ENCODE assay signal across 24 cellular contexts in genomic region chr14:38226366-38226765, GRCh38. TPM values are rescaled to one million over a fixed set of nuclear protein-coding genes. Genes with fewer than 3 reads are reported as not detected.
"Had no signal": no experiment of that assay in that cellular context is flagged by ENCODE, and none has a peak within 500 bp of the region (broad histone marks: within the 10 kb centered on the region; RNA-seq: fewer than 3 reads in every experiment).

No MANE protein-coding gene starts in this region.

- H3K36me3 ChIP-seq: breast epithelium had no signal

- ATAC-seq: activated CD4-positive, CD25-positive, alpha-beta regulatory T cell treated with anti-CD3 and anti-CD28 coated beads, Interleukin-2, amount 50 U/mL, for 24 hours; activated CD8-positive, alpha-beta T cell treated with anti-CD3 and anti-CD28 coated beads for 36 hours; PC-3 had no signal

- H3K27me3 ChIP-seq: breast epithelium had no signal

- H3K4me1 ChIP-seq: breast epithelium had no signal

- FAIRE-seq: RCC 7860 had no signal

- H3K9me3 ChIP-seq: breast epithelium had no signal

- DNase-seq: activated CD4-positive, alpha-beta T cell treated with anti-CD3 and anti-CD28 coated beads for 4 hours; activated CD8-positive, alpha-beta memory T cell treated with anti-CD3 and anti-CD28 coated beads, Interleukin-2, amount 50 U/mL, for 48 hours; activated CD8-positive, alpha-beta T cell treated with anti-CD3 and anti-CD28 coated beads for 36 hours; activated naive CD4-positive, alpha-beta T cell; activated T-cell treated with anti-CD3 and anti-CD28 coated beads, Interleukin-2, amount 50 U/mL, for 1 hour; aorta; caudate nucleus; KG1; NCI-H1048; NCI-H146; NCI-H187 treated with DMSO at 0.1 percent for 48 hours; NCI-H2081 treated with DMSO at 0.1 percent for 48 hours; NCI-H2171; NCI-H2227 treated with DMSO at 0.1 percent for 48 hours; NCI-H526 treated with DMSO at 0.1 percent for 48 hours; NCI-H82; NK-92 treated with Interleukin-12 subunit alpha and Interleukin-12 subunit beta, amount 100 ng/mL, for 24 hours; PC-3; SHP77 had no signal

- H3K27ac ChIP-seq: breast epithelium had no signal

- H3K4me3 ChIP-seq: breast epithelium had no signal

RNA-seq across cellular contexts. Expression of gene SSTR1, which starts 18.7 kb away (rescaled TPM):
- total RNA-seq: activated CD8-positive, alpha-beta T cell treated with anti-CD3 and anti-CD28 coated beads for 36 hours; NCI-H460; SK-MEL-5 had no signal

RNA-seq across cellular contexts. Expression of gene CLEC14A, which starts 29.5 kb away (rescaled TPM):
- total RNA-seq: activated CD8-positive, alpha-beta T cell treated with anti-CD3 and anti-CD28 coated beads for 36 hours; NCI-H460; PC-3; SK-MEL-5 had no signal
